Comparison of ENCODE assay signal across 9 cellular contexts in genomic region chr12:63680758-63681157, GRCh38. TPM values are rescaled to one million over a fixed set of nuclear protein-coding genes. Genes with fewer than 3 reads are reported as not detected.
DNase-seq lines count a peak whose midpoint lies in the region; ATAC-seq and TF ChIP-seq lines count a peak whose summit lies in the region.
"Not testable (repeated sequence)": the region's sequence is repeated elsewhere in the genome, so short reads cannot be mapped to it uniquely, and the experiment has no call there.
"Had no signal": no experiment of that assay in that cellular context is flagged by ENCODE, and none has a peak within 500 bp of the region (broad histone marks: within the 10 kb centered on the region; RNA-seq: fewer than 3 reads in every experiment).

No MANE protein-coding gene starts in this region.

- not testable (repeated sequence) for H3K56ac ChIP-seq in IMR-90 (ENCODE audit: extremely low read depth, insufficient read depth, low read length)

- TF ChIP-seq RAD21 in IMR-90 (IDR thresholded peaks at IDR 0.05; ENCODE audit: low read length): not testable (repeated sequence)

- not testable (repeated sequence) for H3K4ac ChIP-seq in IMR-90 (ENCODE audit: low read depth, low read length)

- H3K9ac ChIP-seq in IMR-90 (ENCODE audit: low read depth, low read length): not testable (repeated sequence)

- not testable (repeated sequence) for H3K4me2 ChIP-seq in IMR-90 (ENCODE audit: low read depth, low read length)

- H2AK9ac ChIP-seq in IMR-90 (replicated peaks; ENCODE audit: low read depth, low read length, poor library complexity): not testable (repeated sequence)

- DNase-seq in AG10803 (ENCODE audit: low read depth): peak; percentile 33
- DNase-seq in EL: peak; percentile 37
- not testable (repeated sequence) for DNase-seq in IMR-90; chondrocyte (ENCODE audit: low spot score)
- DNase-seq in fibroblast of the aortic adventitia (ENCODE audit: low read depth): peak; percentile 28

- TF ChIP-seq CTCF in AG10803 (conservative IDR thresholded peaks at IDR 0.05; ENCODE audit: low read length); IMR-90 (conservative IDR thresholded peaks at IDR 0.05; ENCODE audit: low read depth, low read length); chondrocyte (IDR thresholded peaks at IDR 0.05); fibroblast of the aortic adventitia (IDR thresholded peaks at IDR 0.05; ENCODE audit: insufficient read depth, low read length); nephron (IDR thresholded peaks at IDR 0.05; ENCODE audit: unreplicated experiment in 3 of 3): not testable (repeated sequence)

- intact Hi-C loops in IMR-90 (cut with micrococcal nuclease): not testable (repeated sequence)

- H3K27ac Mint-ChIP-seq in chondrocyte (ENCODE audit: unreplicated experiment): peak overlapping the region; percentile 22
- peak overlapping the region in 2 of 3 experiments; percentile 7 to 17 for H3K27ac Mint-ChIP-seq in nephron

- BruUV-seq in IMR-90 (replicated peaks; lab: Mats Ljungman, UMichigan): not testable (repeated sequence)

- not testable (repeated sequence) for H4K5ac ChIP-seq in IMR-90 (ENCODE audit: low read depth, low read length)

- peak; percentile 51; the same call in 1 of the 2 replicates for ATAC-seq in IMR-90 (ENCODE audit: low read depth)
- not testable (repeated sequence) for ATAC-seq in SK-N-SH treated with all-trans-retinoic acid at 6 μM for 48 hours

- H3K9me1 ChIP-seq in IMR-90 (ENCODE audit: insufficient read depth, low read length): not testable (repeated sequence)

- H4K20me1 ChIP-seq in IMR-90 (ENCODE audit: insufficient read depth, low read length): not testable (repeated sequence)

- not testable (repeated sequence) for H3K36me3 ChIP-seq in IMR-90 (ENCODE audit: control insufficient read depth, insufficient read depth, low read length)

- H2BK120ac ChIP-seq in IMR-90 (ENCODE audit: low read depth, low read length): not testable (repeated sequence)

- not testable (repeated sequence) for H3K36me3 Mint-ChIP-seq in chondrocyte (ENCODE audit: low read depth); nephron (ENCODE audit: low read depth)

- dilution Hi-C loops in IMR-90 (cut with HindIII; ENCODE audit: low sequenced_read_pairs, unreplicated experiment): not testable (repeated sequence)

- H3K79me1 ChIP-seq in IMR-90 (ENCODE audit: low read depth in 1 of 2, low read length in 2 of 2): not testable (repeated sequence)

- POLR2A ChIA-PET in IMR-90 (lab: Charles Lee; ENCODE audit: unreplicated experiment): not testable (repeated sequence)

- TF ChIP-seq POLR2A in IMR-90 (IDR thresholded peaks at IDR 0.05; ENCODE audit: low read depth, low read length): not testable (repeated sequence)

- H2BK5ac ChIP-seq in IMR-90 (ENCODE audit: low read depth, low read length, poor library complexity, severe bottlenecking): not testable (repeated sequence)

- in situ Hi-C loops in IMR-90 (cut with MboI; ENCODE audit: low sequenced_read_pairs): not testable (repeated sequence)

- H3K14ac ChIP-seq in IMR-90 (replicated peaks; ENCODE audit: low read depth, low read length): not testable (repeated sequence)

- not testable (repeated sequence) for H3K18ac ChIP-seq in IMR-90 (ENCODE audit: low read depth, low read length)

- H3K23ac ChIP-seq in IMR-90 (ENCODE audit: low read depth, low read length): not testable (repeated sequence)

- not testable (repeated sequence) for H3K27me3 Mint-ChIP-seq in chondrocyte (ENCODE audit: low read depth); nephron (ENCODE audit: low read depth)

- not testable (repeated sequence) for H4K91ac ChIP-seq in IMR-90 (ENCODE audit: insufficient read depth, low read depth, low read length)

- H4K8ac ChIP-seq in IMR-90 (ENCODE audit: low read depth in 2 of 2, low read length in 2 of 2): not testable (repeated sequence)

- H3K9me3 Mint-ChIP-seq in chondrocyte (ENCODE audit: low read depth); nephron: not testable (repeated sequence)

- not testable (repeated sequence) for H3K4me3 Mint-ChIP-seq in chondrocyte (ENCODE audit: unreplicated experiment); nephron

- H3K4me1 Mint-ChIP-seq in chondrocyte (ENCODE audit: low read depth); nephron: not testable (repeated sequence)

- not testable (repeated sequence) for H2AFZ ChIP-seq in IMR-90 (replicated peaks; ENCODE audit: low read length, poor library complexity)

- H2AK5ac ChIP-seq in IMR-90 (ENCODE audit: low read depth, low read length): not testable (repeated sequence)

- H3K4me3 ChIP-seq in AG10803 (ENCODE audit: low read length); IMR-90 (ENCODE audit: insufficient read depth, low read depth, low read length); fibroblast of the aortic adventitia (ENCODE audit: low read depth, low read length): not testable (repeated sequence)

- not testable (repeated sequence) for H3K27ac ChIP-seq in IMR-90 (ENCODE audit: insufficient read depth, low read length)

- not testable (repeated sequence) for H2BK15ac ChIP-seq in IMR-90 (ENCODE audit: low read depth, low read length)

- H3K4me1 ChIP-seq in IMR-90 (ENCODE audit: control insufficient read depth, insufficient read depth, low read length): not testable (repeated sequence)

- not testable (repeated sequence) for H3K27me3 ChIP-seq in IMR-90 (ENCODE audit: control insufficient read depth, insufficient read depth, low read length)

- not testable (repeated sequence) for H3K9me3 ChIP-seq in IMR-90 (ENCODE audit: control insufficient read depth, insufficient read depth, low read length)

- not testable (repeated sequence) for H2BK20ac ChIP-seq in IMR-90 (ENCODE audit: low read depth, low read length)

- CTCF ChIA-PET in IMR-90 (lab: Yijun Ruan, JAX): not testable (repeated sequence)

TF ChIP-seq in SK-N-SH treated with all-trans-retinoic acid at 6 μM for 48 hours, 23 proteins besides CTCF, POLR2A, EP300 and RAD21:
- TF ChIP-seq ISL1 (CRISPR knock-in tag; IDR thresholded peaks at IDR 0.05): peak; percentile 60; the same call in 1 of the 2 replicates

RNA-seq across cellular contexts. Expression of gene DPY19L2, which starts 12.5 kb away (rescaled TPM):
- total RNA-seq in IMR-90 (2012; rRNA removed) (0.90 and 1.4 TPM in 2 replicates), chondrocyte (6.7 to 8.9 TPM (median 6.9 TPM) in 3 replicates), fibroblast of the aortic adventitia (ENCODE audit: low replicate concordance) (2.3 and 7.1 TPM in 2 replicates)
- 0.90 and 1.6 TPM in 2 replicates for polyA plus RNA-seq in IMR-90 (2012; rRNA removed)
- polyA plus RNA-seq in IMR-90 (2012; cell fraction: cytosol; rRNA removed): 0.08 and 0.42 TPM in 2 replicates
- 2.6 and 17.8 TPM in 2 replicates for polyA plus RNA-seq in IMR-90 (2012; cell fraction: nucleus; rRNA removed; ENCODE audit: low replicate concordance)
- total RNA-seq: HepG2, HT-29 had no signal
- polyA plus RNA-seq: HepG2 had no signal
